2 cellular contexts compared by ENCODE assay signal in genomic region chr9:36341936-36342577, GRCh38.
TF ChIP-seq lines count a peak whose summit lies in the region.

No MANE protein-coding gene starts in this region.

TF ChIP-seq in A549, 52 proteins besides CTCF, POLR2A, EP300 and RAD21:
- TF ChIP-seq HOXB5 (CRISPR knock-in tag; IDR thresholded peaks at IDR 0.05) (no peak), KDM1A (IDR thresholded peaks at IDR 0.05; ENCODE audit: low read depth) (no peak)

TF ChIP-seq in GM12878, 131 proteins besides CTCF, POLR2A, EP300 and RAD21 (continues in another document):
- TF ChIP-seq CBX3 (IDR thresholded peaks at IDR 0.05; ENCODE audit: borderline replicate concordance, low read depth) (no peak), DPF2 (IDR thresholded peaks at IDR 0.05) (no peak), RUNX3 (IDR thresholded peaks at IDR 0.05; ENCODE audit: low read length) (peak; percentile 93), TAF1 (IDR thresholded peaks at IDR 0.05; ENCODE audit: borderline replicate concordance, low read depth, low read length) (no peak), SKIL (IDR thresholded peaks at IDR 0.05; ENCODE audit: low read depth, poor library complexity, severe bottlenecking) (no peak), BCL3 (IDR thresholded peaks at IDR 0.05; ENCODE audit: borderline replicate concordance, insufficient read depth, low read depth, low read length, poor library complexity, severe bottlenecking) (no peak), SMC3 (IDR thresholded peaks at IDR 0.05; ENCODE audit: borderline replicate concordance, low read length) (no peak), EGR1 (IDR thresholded peaks at IDR 0.05; ENCODE audit: borderline replicate concordance in 1 of 2, low read depth in 2 of 2, low read length in 2 of 2) (no peak), MXI1 (IDR thresholded peaks at IDR 0.05; ENCODE audit: low read depth, low read length) (no peak), RBBP5 (conservative IDR thresholded peaks at IDR 0.05) (no peak), PAX5 (IDR thresholded peaks at IDR 0.05; ENCODE audit: borderline replicate concordance, low read depth, low read length) (no peak), IRF3 (IDR thresholded peaks at IDR 0.05) (no peak), SRF (IDR thresholded peaks at IDR 0.05; ENCODE audit: low read depth in 2 of 2, low read length in 2 of 2) (no peak), GATAD2B (conservative IDR thresholded peaks at IDR 0.05; ENCODE audit: low read depth) (no peak), ZSCAN29 (IDR thresholded peaks at IDR 0.05) (no peak), KAT2A (conservative IDR thresholded peaks at IDR 0.05; ENCODE audit: control insufficient read depth, low read depth, low read length) (no peak), SREBF1 (IDR thresholded peaks at IDR 0.05; ENCODE audit: low read length) (no peak), MYC (IDR thresholded peaks at IDR 0.05; ENCODE audit: insufficient read depth, insufficient read length, insufficient replicate concordance, low read length, severe bottlenecking) (no peak), SUPT20H (IDR thresholded peaks at IDR 0.05; ENCODE audit: borderline replicate concordance, control insufficient read depth, low read depth, low read length) (no peak), E2F8 (IDR thresholded peaks at IDR 0.05; ENCODE audit: low read depth, partially characterized antibody) (no peak), CREM (IDR thresholded peaks at IDR 0.05; ENCODE audit: low read depth) (peak; percentile 40; the same call in 1 of the 2 replicates), ZNF207 (IDR thresholded peaks at IDR 0.05; ENCODE audit: borderline replicate concordance) (no peak), BHLHE40 (IDR thresholded peaks at IDR 0.05; ENCODE audit: borderline replicate concordance in 1 of 2, low read depth in 2 of 2, low read length in 1 of 2) (peak in 1 of 2 experiments; percentile 33; a peak in 1 of 4 replicates), NRF1 (conservative IDR thresholded peaks at IDR 0.05; ENCODE audit: low read depth, low read length) (no peak), PRDM15 (CRISPR knock-in tag; IDR thresholded peaks at IDR 0.05) (peak; percentile 73), POLR2AphosphoS5 (IDR thresholded peaks at IDR 0.05; ENCODE audit: low read length) (no peak), SP1 (IDR thresholded peaks at IDR 0.05; ENCODE audit: low read depth, low read length) (no peak), BMI1 (IDR thresholded peaks at IDR 0.05; ENCODE audit: borderline replicate concordance) (no peak)
- TF ChIP-seq, protein P1, sequence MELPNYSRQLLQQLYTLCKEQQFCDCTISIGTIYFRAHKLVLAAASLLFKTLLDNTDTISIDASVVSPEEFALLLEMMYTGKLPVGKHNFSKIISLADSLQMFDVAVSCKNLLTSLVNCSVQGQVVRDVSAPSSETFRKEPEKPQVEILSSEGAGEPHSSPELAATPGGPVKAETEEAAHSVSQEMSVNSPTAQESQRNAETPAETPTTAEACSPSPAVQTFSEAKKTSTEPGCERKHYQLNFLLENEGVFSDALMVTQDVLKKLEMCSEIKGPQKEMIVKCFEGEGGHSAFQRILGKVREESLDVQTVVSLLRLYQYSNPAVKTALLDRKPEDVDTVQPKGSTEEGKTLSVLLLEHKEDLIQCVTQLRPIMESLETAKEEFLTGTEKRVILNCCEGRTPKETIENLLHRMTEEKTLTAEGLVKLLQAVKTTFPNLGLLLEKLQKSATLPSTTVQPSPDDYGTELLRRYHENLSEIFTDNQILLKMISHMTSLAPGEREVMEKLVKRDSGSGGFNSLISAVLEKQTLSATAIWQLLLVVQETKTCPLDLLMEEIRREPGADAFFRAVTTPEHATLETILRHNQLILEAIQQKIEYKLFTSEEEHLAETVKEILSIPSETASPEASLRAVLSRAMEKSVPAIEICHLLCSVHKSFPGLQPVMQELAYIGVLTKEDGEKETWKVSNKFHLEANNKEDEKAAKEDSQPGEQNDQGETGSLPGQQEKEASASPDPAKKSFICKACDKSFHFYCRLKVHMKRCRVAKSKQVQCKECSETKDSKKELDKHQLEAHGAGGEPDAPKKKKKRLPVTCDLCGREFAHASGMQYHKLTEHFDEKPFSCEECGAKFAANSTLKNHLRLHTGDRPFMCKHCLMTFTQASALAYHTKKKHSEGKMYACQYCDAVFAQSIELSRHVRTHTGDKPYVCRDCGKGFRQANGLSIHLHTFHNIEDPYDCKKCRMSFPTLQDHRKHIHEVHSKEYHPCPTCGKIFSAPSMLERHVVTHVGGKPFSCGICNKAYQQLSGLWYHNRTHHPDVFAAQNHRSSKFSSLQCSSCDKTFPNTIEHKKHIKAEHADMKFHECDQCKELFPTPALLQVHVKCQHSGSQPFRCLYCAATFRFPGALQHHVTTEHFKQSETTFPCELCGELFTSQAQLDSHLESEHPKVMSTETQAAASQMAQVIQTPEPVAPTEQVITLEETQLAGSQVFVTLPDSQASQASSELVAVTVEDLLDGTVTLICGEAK (IDR thresholded peaks at IDR 0.05; ENCODE audit: borderline replicate concordance): no peak
- TF ChIP-seq, protein P2, sequence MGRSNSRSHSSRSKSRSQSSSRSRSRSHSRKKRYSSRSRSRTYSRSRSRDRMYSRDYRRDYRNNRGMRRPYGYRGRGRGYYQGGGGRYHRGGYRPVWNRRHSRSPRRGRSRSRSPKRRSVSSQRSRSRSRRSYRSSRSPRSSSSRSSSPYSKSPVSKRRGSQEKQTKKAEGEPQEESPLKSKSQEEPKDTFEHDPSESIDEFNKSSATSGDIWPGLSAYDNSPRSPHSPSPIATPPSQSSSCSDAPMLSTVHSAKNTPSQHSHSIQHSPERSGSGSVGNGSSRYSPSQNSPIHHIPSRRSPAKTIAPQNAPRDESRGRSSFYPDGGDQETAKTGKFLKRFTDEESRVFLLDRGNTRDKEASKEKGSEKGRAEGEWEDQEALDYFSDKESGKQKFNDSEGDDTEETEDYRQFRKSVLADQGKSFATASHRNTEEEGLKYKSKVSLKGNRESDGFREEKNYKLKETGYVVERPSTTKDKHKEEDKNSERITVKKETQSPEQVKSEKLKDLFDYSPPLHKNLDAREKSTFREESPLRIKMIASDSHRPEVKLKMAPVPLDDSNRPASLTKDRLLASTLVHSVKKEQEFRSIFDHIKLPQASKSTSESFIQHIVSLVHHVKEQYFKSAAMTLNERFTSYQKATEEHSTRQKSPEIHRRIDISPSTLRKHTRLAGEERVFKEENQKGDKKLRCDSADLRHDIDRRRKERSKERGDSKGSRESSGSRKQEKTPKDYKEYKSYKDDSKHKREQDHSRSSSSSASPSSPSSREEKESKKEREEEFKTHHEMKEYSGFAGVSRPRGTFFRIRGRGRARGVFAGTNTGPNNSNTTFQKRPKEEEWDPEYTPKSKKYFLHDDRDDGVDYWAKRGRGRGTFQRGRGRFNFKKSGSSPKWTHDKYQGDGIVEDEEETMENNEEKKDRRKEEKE (IDR thresholded peaks at IDR 0.05): no peak
- TF ChIP-seq, protein P3, sequence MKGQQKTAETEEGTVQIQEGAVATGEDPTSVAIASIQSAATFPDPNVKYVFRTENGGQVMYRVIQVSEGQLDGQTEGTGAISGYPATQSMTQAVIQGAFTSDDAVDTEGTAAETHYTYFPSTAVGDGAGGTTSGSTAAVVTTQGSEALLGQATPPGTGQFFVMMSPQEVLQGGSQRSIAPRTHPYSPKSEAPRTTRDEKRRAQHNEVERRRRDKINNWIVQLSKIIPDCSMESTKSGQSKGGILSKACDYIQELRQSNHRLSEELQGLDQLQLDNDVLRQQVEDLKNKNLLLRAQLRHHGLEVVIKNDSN (IDR thresholded peaks at IDR 0.05; ENCODE audit: borderline replicate concordance, extremely low read length, insufficient read depth, low read depth, low read length): no peak
- TF ChIP-seq, protein P4, sequence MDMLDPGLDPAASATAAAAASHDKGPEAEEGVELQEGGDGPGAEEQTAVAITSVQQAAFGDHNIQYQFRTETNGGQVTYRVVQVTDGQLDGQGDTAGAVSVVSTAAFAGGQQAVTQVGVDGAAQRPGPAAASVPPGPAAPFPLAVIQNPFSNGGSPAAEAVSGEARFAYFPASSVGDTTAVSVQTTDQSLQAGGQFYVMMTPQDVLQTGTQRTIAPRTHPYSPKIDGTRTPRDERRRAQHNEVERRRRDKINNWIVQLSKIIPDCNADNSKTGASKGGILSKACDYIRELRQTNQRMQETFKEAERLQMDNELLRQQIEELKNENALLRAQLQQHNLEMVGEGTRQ (IDR thresholded peaks at IDR 0.05; ENCODE audit: borderline replicate concordance, low read depth, low read length): no peak
- TF ChIP-seq, protein P5, sequence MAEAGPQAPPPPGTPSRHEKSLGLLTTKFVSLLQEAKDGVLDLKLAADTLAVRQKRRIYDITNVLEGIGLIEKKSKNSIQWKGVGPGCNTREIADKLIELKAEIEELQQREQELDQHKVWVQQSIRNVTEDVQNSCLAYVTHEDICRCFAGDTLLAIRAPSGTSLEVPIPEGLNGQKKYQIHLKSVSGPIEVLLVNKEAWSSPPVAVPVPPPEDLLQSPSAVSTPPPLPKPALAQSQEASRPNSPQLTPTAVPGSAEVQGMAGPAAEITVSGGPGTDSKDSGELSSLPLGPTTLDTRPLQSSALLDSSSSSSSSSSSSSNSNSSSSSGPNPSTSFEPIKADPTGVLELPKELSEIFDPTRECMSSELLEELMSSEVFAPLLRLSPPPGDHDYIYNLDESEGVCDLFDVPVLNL (IDR thresholded peaks at IDR 0.05; ENCODE audit: low read depth, low read length): no peak
